In genomic region chr17:74840989-74841666, GRCh38 we compare ENCODE assay signal across 10 cellular contexts. TPM values are rescaled to one million over a fixed set of nuclear protein-coding genes. Genes with fewer than 3 reads are reported as not detected.
DNase-seq lines count a peak whose midpoint lies in the region; ATAC-seq and TF ChIP-seq lines count a peak whose summit lies in the region.
"Had no signal": no experiment of that assay in that cellular context is flagged by ENCODE, and none has a peak within 500 bp of the region (broad histone marks: within the 10 kb centered on the region; RNA-seq: fewer than 3 reads in every experiment).

No MANE protein-coding gene starts in this region.

- peak; percentile 74 for DNase-seq in AG08395 (ENCODE audit: low spot score)
- DNase-seq in NCI-H446 treated with DMSO at 0.1 percent for 48 hours (lab: John Stamatoyannopoulos, UW), result peak; percentile 95
- DNase-seq in esophagus muscularis mucosa (ENCODE audit: extremely low spot score), result no peak
- no peak for DNase-seq in GM13976 (ENCODE audit: low spot score)
- DNase-seq in cortex of kidney (lab: John Stamatoyannopoulos, UW), result no peak
- no peak for DNase-seq in stimulated activated CD4-positive, alpha-beta T cell treated with anti-CD3 and anti-CD28 coated beads, Interleukin-2, amount 100 ng/mL, for 24 hours

- in situ Hi-C loops in GM13976 (cut with MboI; ENCODE audit: low sequenced_read_pairs, unreplicated experiment), result no loop called here

- TF ChIP-seq CTCF in esophagus muscularis mucosa (IDR thresholded peaks at IDR 0.05) (no peak), GM13976 (IDR thresholded peaks at IDR 0.05; ENCODE audit: borderline replicate concordance, control extremely low read depth, extremely low read depth, insufficient read depth, missing control alignments) (no peak)

- no peak for TF ChIP-seq POLR2A in esophagus muscularis mucosa (IDR thresholded peaks at IDR 0.05; ENCODE audit: low read depth)

- no peak for TF ChIP-seq EP300 in esophagus muscularis mucosa (IDR thresholded peaks at IDR 0.05)

- H3K27ac ChIP-seq in esophagus muscularis mucosa (replicated peaks in 1 of 4) (peak overlapping the region; percentile 18 to 71 (median 56)), muscle layer of colon (ENCODE audit: low read depth, low read length) (peak overlapping the region; percentile 8)

- H3K4me3 ChIP-seq in esophagus muscularis mucosa (no peak overlapping the region), muscle layer of colon (ENCODE audit: low read depth in 1 of 2, low read length in 2 of 2) (no peak overlapping the region)

- H3K9ac ChIP-seq in muscle layer of colon (ENCODE audit: low read length), result no peak overlapping the region

- peaks cover 0 to 23% (median 0%) of the 10 kb centered on the region in 4 donors for H3K27me3 ChIP-seq in esophagus muscularis mucosa
- H3K27me3 ChIP-seq in muscle layer of colon (ENCODE audit: control insufficient read depth in 1 of 2, insufficient read depth in 2 of 2, low read length in 2 of 2), result peaks cover 0 to 9% of the 10 kb centered on the region in 2 donors

- WGBS in esophagus muscularis mucosa, result 40% methylated on average over 10 of the region's 13 CpGs

- intact Hi-C loops in esophagus muscularis mucosa (cut with DNase I), result no loop called here

- H3K9me3 ChIP-seq in esophagus muscularis mucosa (no peaks in the 10 kb centered on the region), muscle layer of colon (ENCODE audit: low read length) (no peaks in the 10 kb centered on the region)

- no peak for ATAC-seq in GM21786 (IDR thresholded peaks at IDR 0.05; ENCODE audit: unreplicated experiment)

- peaks cover 0 to 25% (median 10%) of the 10 kb centered on the region in 4 donors for H3K36me3 ChIP-seq in esophagus muscularis mucosa
- H3K36me3 ChIP-seq in muscle layer of colon (ENCODE audit: insufficient read depth, low read length), result peaks cover 7% of the 10 kb centered on the region

- H3K4me1 ChIP-seq in esophagus muscularis mucosa (peaks cover 21 to 38% (median 36%) of the 10 kb centered on the region in 4 donors), muscle layer of colon (ENCODE audit: insufficient read depth, low read length) (peaks cover 26% of the 10 kb centered on the region)

RNA-seq across cellular contexts. Expression of gene GRIN2C, which starts 18.6 kb away (rescaled TPM):
- total RNA-seq in esophagus muscularis mucosa, result 1 to 10 TPM in 1 of 4 donors, under 1 TPM in 3; 0.17 to 2.5 (median 0.50) TPM
- total RNA-seq: activated CD8-positive, alpha-beta memory T cell treated with anti-CD3 and anti-CD28 coated beads for 36 hours had no signal

RNA-seq across cellular contexts. Expression of gene FDXR, which starts 31.7 kb away (rescaled TPM):
- total RNA-seq in esophagus muscularis mucosa, result 10 to 100 TPM in 1 of 4 donors, 1 to 10 TPM in 3; 4.9 to 10.6 (median 7.0) TPM

RNA-seq across cellular contexts. Expression of gene FADS6, which starts 52.3 kb away (rescaled TPM):
- under 1 TPM in 1 of 4 donors, not detected in 3; 0.33 TPM for total RNA-seq in esophagus muscularis mucosa
- total RNA-seq: activated CD8-positive, alpha-beta memory T cell treated with anti-CD3 and anti-CD28 coated beads for 36 hours; CD4-positive, alpha-beta memory T cell had no signal

Comparison
In these comparisons a context has a peak if more than half of its experiments do, and no peak if none do; other contexts are left out.
1. DNase-seq: peak in AG08395 (single experiment) and NCI-H446 treated with DMSO at 0.1 percent for 48 hours (single experiment); none in esophagus muscularis mucosa (single experiment), GM13976 (single experiment), cortex of kidney (single experiment) and stimulated activated CD4-positive, alpha-beta T cell treated with anti-CD3 and anti-CD28 coated beads, Interleukin-2, amount 100 ng/mL, for 24 hours (0 of 2).